1 cellular context compared by ENCODE assay signal in the genomic region with DNA sequence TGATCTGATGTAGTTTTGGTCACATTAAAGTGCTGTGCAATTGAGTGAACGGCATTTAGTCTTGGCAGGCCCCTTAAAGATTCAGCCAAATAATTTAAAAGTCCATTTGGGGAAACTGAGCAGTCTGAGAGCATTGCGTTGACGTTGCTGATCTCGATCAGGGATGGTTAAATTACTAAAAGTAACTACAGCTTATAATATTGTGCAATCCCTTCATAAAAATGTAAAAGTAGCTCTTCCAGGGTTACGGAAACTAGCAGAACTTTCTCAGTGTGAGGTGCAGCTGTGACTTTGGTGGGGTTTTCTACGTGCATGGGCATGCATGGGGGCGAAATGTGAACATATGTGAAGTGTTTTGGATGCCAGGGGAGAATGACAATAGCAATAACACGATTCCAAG.
A peak's percentile ranks its signal among the peaks of the same experiment; 100 is the strongest.
TF ChIP-seq lines count a peak whose summit lies in the region.

No MANE protein-coding gene starts in this region.

TF ChIP-seq in IMR-90, 13 proteins besides CTCF, POLR2A, EP300 and RAD21:
- TF ChIP-seq, protein P1, sequence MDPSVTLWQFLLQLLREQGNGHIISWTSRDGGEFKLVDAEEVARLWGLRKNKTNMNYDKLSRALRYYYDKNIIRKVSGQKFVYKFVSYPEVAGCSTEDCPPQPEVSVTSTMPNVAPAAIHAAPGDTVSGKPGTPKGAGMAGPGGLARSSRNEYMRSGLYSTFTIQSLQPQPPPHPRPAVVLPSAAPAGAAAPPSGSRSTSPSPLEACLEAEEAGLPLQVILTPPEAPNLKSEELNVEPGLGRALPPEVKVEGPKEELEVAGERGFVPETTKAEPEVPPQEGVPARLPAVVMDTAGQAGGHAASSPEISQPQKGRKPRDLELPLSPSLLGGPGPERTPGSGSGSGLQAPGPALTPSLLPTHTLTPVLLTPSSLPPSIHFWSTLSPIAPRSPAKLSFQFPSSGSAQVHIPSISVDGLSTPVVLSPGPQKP (IDR thresholded peaks at IDR 0.05; ENCODE audit: borderline replicate concordance, low read depth, low read length), result no peak
- TF ChIP-seq CEBPB (IDR thresholded peaks at IDR 0.05; ENCODE audit: low read depth, low read length) (peak; percentile 53; the same call in 1 of the 2 replicates), MXI1 (IDR thresholded peaks at IDR 0.05; ENCODE audit: borderline replicate concordance, low read depth, low read length) (no peak)
